Comparison of ENCODE assay signal across 8 cellular contexts in the genomic region with DNA sequence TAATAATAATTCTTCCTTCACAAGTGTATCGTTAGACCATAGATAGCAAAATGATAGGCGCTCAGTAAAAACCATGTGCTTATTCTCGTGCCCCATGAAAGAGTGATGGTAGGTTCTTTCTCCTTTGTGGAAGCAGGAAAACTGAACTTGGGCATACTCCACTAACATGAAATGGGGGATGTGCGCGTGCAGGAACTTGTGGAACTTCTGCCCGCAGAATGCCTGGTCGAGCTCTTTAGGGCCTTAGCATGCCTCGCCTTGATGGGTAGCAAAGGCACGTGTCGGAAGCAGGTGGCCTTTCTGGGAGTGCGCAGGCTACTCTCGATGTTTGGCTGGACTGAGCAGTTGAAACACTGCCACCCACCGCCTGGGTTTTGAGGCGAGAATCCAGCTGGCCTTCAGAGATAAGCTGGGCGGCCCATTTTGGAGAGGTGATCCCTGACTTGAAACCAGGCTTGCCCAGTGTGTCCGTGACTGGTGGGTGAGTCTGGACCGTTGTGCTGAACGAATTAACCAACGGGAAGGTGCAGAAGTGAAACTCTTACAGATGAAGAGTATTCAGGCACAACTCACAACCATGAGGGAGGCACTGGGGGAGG. TPM values are rescaled to one million over a fixed set of nuclear protein-coding genes. Genes with fewer than 3 reads are reported as not detected.
DNase-seq lines count a peak whose midpoint lies in the region; ATAC-seq, FAIRE-seq and TF ChIP-seq lines count a peak whose summit lies in the region.

No MANE protein-coding gene starts in this region.

- TF ChIP-seq CTCF in body of pancreas (IDR thresholded peaks at IDR 0.05), result peak in 4 of 7 experiments; percentile 32 to 45 (median 34)
- peak; percentile 40 for TF ChIP-seq CTCF in retinal pigment epithelial cell (conservative IDR thresholded peaks at IDR 0.05; ENCODE audit: low read depth, low read length)

- peak overlapping the region; percentile 92 for H3K9ac ChIP-seq in SK-N-MC (ENCODE audit: insufficient read length)

- intact Hi-C loops in body of pancreas (cut with DNase I), result no loop called here

- peaks cover 21% of the 10 kb centered on the region for H3K4me1 ChIP-seq in body of pancreas
- peaks cover 3% of the 10 kb centered on the region; the same call in 1 of the 2 replicates for H3K4me1 ChIP-seq in iPS DF 6.9 (ENCODE audit: control insufficient read depth, insufficient read depth, low read length)

- peak; percentile 33 for FAIRE-seq in GM19239 (lab: Jason Lieb, UNC)

- no peaks in the 10 kb centered on the region for H3K9me3 ChIP-seq in SK-N-MC (ENCODE audit: low read depth, low read length)
- H3K9me3 ChIP-seq in body of pancreas, result no peaks in the 10 kb centered on the region
- no peaks in the 10 kb centered on the region for H3K9me3 ChIP-seq in iPS DF 6.9 (ENCODE audit: control insufficient read depth, insufficient read depth, low read length)

- H3K36me3 ChIP-seq in SK-N-MC (ENCODE audit: insufficient read depth, low read length), result peaks cover 10% of the 10 kb centered on the region
- H3K36me3 ChIP-seq in body of pancreas (replicated peaks in 1 of 2; ENCODE audit: insufficient read depth in 1 of 2, low read depth in 2 of 2), result no peaks in the 10 kb centered on the region
- H3K36me3 ChIP-seq in iPS DF 6.9 (ENCODE audit: control insufficient read depth, insufficient read depth, low read length), result no peaks in the 10 kb centered on the region; the same call in 1 of the 2 replicates

- peak overlapping the region; percentile 84 for H3K27ac ChIP-seq in SK-N-MC
- peak overlapping the region; percentile 77 to 97 (median 86) for H3K27ac ChIP-seq in body of pancreas
- H3K27ac ChIP-seq in iPS DF 6.9 (ENCODE audit: low read length), result no peak overlapping the region

- H3K27me3 ChIP-seq in body of pancreas (no peaks in the 10 kb centered on the region), iPS DF 6.9 (ENCODE audit: control insufficient read depth, insufficient read depth, low read length) (no peaks in the 10 kb centered on the region)

- TF ChIP-seq POLR2A in body of pancreas (IDR thresholded peaks at IDR 0.05), result no peak

- peak overlapping the region; percentile 93 for H3K4me3 ChIP-seq in SK-N-MC
- peak overlapping the region in 1 of 2 donors; percentile 21 for H3K4me3 ChIP-seq in body of pancreas
- peak overlapping the region; percentile 74; the same call in 1 of the 2 replicates for H3K4me3 ChIP-seq in iPS DF 6.9 (ENCODE audit: low read length)
- H3K4me3 ChIP-seq in retinal pigment epithelial cell (ENCODE audit: low read length), result peak overlapping the region; percentile 81

- peak; percentile 47 for ATAC-seq in body of pancreas

- peak; percentile 87 for DNase-seq in Ammon's horn (ENCODE audit: low spot score)
- no peak for DNase-seq in GM19239 (ENCODE audit: insufficient read length, low spot score)
- DNase-seq in LoVo (ENCODE audit: low spot score), result peak; percentile 32
- no peak for DNase-seq in SK-N-MC (ENCODE audit: low read depth, low spot score)
- DNase-seq in body of pancreas, result peak; percentile 75 to 85 (median 80)
- no peak for DNase-seq in iPS DF 6.9 (ENCODE audit: low read depth, low spot score)
- peak; percentile 16 for DNase-seq in retinal pigment epithelial cell (ENCODE audit: low read depth)
- no peak for DNase-seq in NCI-H2171 treated with DMSO at 0.1 percent for 48 hours (lab: John Stamatoyannopoulos, UW)

- WGBS in body of pancreas, 2 donors, result 5 to 8% methylated on average over 12 to 19 of the region's 19 CpGs
- no CpG with 5 or more reads among the region's 19 CpGs for WGBS in iPS DF 6.9 (ENCODE audit: insufficient coverage, insufficient read length)

RNA-seq across cellular contexts. Expression of a gene that starts 0.8 kb away (rescaled TPM):
- total RNA-seq in body of pancreas, result 10 to 100 TPM; 14.5 to 26.4 TPM

RNA-seq across cellular contexts. Expression of a gene that starts 54.8 kb away (rescaled TPM):
- 10 to 100 TPM; 17.5 to 19.2 TPM for total RNA-seq in body of pancreas

Comparison
In these comparisons a context has a peak if more than half of its experiments do, and no peak if none do; other contexts are left out.
1. DNase-seq: peak in Ammon's horn (single experiment), LoVo (single experiment), body of pancreas (4 of 4) and retinal pigment epithelial cell (single experiment); none in GM19239 (single experiment), SK-N-MC (single experiment), iPS DF 6.9 (single experiment) and NCI-H2171 treated with DMSO at 0.1 percent for 48 hours (single experiment).